12 cellular contexts compared by ENCODE assay signal in genomic region chr10:58157076-58157766, GRCh38.
A peak's percentile ranks its signal among the peaks of the same experiment; 100 is the strongest.
DNase-seq lines count a peak whose midpoint lies in the region; ATAC-seq and TF ChIP-seq lines count a peak whose summit lies in the region.
"Had no signal": no experiment of that assay in that cellular context is flagged by ENCODE, and none has a peak within 500 bp of the region (broad histone marks: within the 10 kb centered on the region; RNA-seq: fewer than 3 reads in every experiment).

No MANE protein-coding gene starts in this region.

- H3K9me3 ChIP-seq in MG63 (no peaks in the 10 kb centered on the region), left lung (no peaks in the 10 kb centered on the region)
- H3K9me3 ChIP-seq: testis had no signal

- no peaks in the 10 kb centered on the region for H3K4me1 ChIP-seq in left lung
- H3K4me1 ChIP-seq: testis had no signal

- H3K36me3 ChIP-seq in MG63 (no peaks in the 10 kb centered on the region), left lung (no peaks in the 10 kb centered on the region)
- H3K36me3 ChIP-seq: cardiac muscle cell had no signal

- ATAC-seq in left lung = peak; percentile 61
- ATAC-seq in GM18868 (IDR thresholded peaks at IDR 0.05; ENCODE audit: unreplicated experiment) = no peak
- ATAC-seq: left colon had no signal

- no peak overlapping the region for H3K4me3 ChIP-seq in MG63
- H3K4me3 ChIP-seq in left lung = no peak overlapping the region
- H3K4me3 ChIP-seq: cardiac muscle cell, testis had no signal

- no peak for TF ChIP-seq CTCF in left lung (IDR thresholded peaks at IDR 0.05)

- H3K27me3 ChIP-seq in MG63 (no peaks in the 10 kb centered on the region), left lung (no peaks in the 10 kb centered on the region)
- H3K27me3 ChIP-seq: cardiac muscle cell, testis had no signal

- H3K27ac ChIP-seq in left lung = no peak overlapping the region
- H3K27ac ChIP-seq: cardiac muscle cell, testis had no signal

- DNase-seq in DMS153 treated with DMSO at 0.1 percent for 48 hours (lab: John Stamatoyannopoulos, UW; ENCODE audit: unreplicated experiment) (peak; percentile 36), MG63 (peak; percentile 91), amniotic stem cell (lab: John Stamatoyannopoulos, UW) (peak; percentile 57), left lung (peak in 1 of 2 donors; percentile 59), hypothalamus (lab: John Stamatoyannopoulos, UW) (no peak), putamen (ENCODE audit: low spot score) (no peak), OCI-M2 (lab: John Stamatoyannopoulos, UW; ENCODE audit: unreplicated experiment) (no peak)
- DNase-seq: activated CD8-positive, alpha-beta memory T cell treated with anti-CD3 and anti-CD28 coated beads for 24 hours; left colon; testis had no signal

- intact Hi-C loops in left lung (cut with DNase I) = no loop called here

Comparison
In these comparisons a context has a peak if more than half of its experiments do, and no peak if none do; other contexts are left out.
1. DNase-seq: peak in DMS153 treated with DMSO at 0.1 percent for 48 hours (single experiment), MG63 (single experiment) and amniotic stem cell (single experiment); none in hypothalamus (0 of 51), putamen (single experiment) and OCI-M2 (single experiment).